In the genomic region with DNA sequence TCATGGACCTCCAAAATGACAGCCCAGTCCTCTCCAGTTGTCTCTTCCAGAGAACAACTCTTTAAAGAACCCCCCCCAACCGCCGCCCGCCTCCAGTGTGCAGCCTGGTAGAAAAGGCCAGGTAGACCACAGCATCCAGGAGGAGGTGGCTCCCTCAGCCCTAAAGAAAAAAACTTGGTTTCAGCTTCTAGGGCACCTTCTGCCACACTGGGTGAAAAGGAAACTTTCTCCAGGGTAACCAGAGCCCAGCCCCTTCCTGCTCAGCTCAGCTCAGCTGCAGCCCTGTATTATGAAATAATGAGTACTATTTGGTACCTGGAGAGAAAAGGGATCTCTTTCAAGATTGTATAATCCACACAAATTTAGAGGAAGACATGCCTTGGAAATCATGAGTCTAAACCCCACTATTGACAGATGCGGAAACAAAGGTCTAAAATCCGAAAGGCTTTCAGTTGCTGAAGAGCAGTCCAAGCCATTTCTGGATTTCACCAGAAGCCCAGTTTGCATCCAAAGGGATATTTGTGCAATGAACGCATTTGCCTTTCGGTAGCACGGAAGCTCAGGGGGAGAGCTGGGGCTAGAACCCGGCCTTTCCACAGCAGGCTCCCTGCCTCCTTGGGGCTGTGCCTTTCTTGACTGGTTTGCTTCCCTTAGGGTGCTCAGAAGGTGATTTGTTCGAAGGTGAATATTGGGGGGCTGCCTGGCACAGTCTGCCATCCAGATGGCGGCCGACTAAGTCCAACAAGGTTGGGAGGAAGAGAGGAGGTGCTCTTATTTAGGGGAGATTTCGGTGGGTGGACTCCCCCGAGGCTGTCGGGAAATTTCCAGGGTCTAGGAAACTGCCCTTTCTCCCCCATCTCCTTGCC, we compare ENCODE assay signal across 21 cellular contexts. TPM values are rescaled to one million over a fixed set of nuclear protein-coding genes. Genes with fewer than 3 reads are reported as not detected.
DNase-seq lines count a peak whose midpoint lies in the region; ATAC-seq, FAIRE-seq and TF ChIP-seq lines count a peak whose summit lies in the region.
"Had no signal": no experiment of that assay in that cellular context is flagged by ENCODE, and none has a peak within 500 bp of the region (broad histone marks: within the 10 kb centered on the region; RNA-seq: fewer than 3 reads in every experiment).

No MANE protein-coding gene starts in this region.

- H2AFZ ChIP-seq in GM12878 (ENCODE audit: control insufficient read depth, low read depth, low read length): no peak overlapping the region

- no peak for TF ChIP-seq RAD21 in GM12878 (IDR thresholded peaks at IDR 0.05; ENCODE audit: insufficient read depth, low read depth, low read length)

- no peaks in the 10 kb centered on the region for H3K79me2 ChIP-seq in GM12878 (ENCODE audit: control insufficient read depth, insufficient read depth, low read length)

- POLR2A ChIA-PET in GM12878 (lab: Charles Lee): no interaction called here

- intact Hi-C loops in heart left ventricle (cut with DNase I): no loop called here
- intact Hi-C loops in Right ventricle myocardium inferior (cut with DNase I): no loop called here
- intact Hi-C loops in GM12878 (cut with micrococcal nuclease; ENCODE audit: unreplicated experiment): no loop called here

- H3K36me3 ChIP-seq in heart left ventricle: no peaks in the 10 kb centered on the region
- no peaks in the 10 kb centered on the region for H3K36me3 ChIP-seq in GM12878 (ENCODE audit: control insufficient read depth in 2 of 2, insufficient read depth in 2 of 2, low read length in 1 of 2)
- H3K36me3 ChIP-seq in upper lobe of left lung: no peaks in the 10 kb centered on the region

- no peaks in the 10 kb centered on the region for H3K9me3 Mint-ChIP-seq in nephron
- H3K9me3 Mint-ChIP-seq: activated naive CD8-positive, alpha-beta T cell treated with anti-CD3 and anti-CD28 coated beads, Interleukin-2, amount 50 U/mL, for 24 hours; CD8-positive, alpha-beta memory T cell; immature natural killer cell; natural killer cell treated with Interleukin-12 subunit alpha and Interleukin-12 subunit beta and Interleukin-15 and Interleukin-18, amount 100 ng/mL, for 72 hours; stimulated activated memory B cell treated with anti-CD40 and anti-IgM and Interleukin-4, amounts not matched to agents 10 μg/mL and 1 μg/mL and 100 μg/mL, for 72 hours had no signal

- peaks cover 0 to 23% (median 0%) of the 10 kb centered on the region in 9 donors for H3K27me3 ChIP-seq in heart left ventricle
- H3K27me3 ChIP-seq in GM12878 (replicated peaks in 1 of 2; ENCODE audit: control insufficient read depth in 2 of 2, insufficient read depth in 2 of 2, low read length in 1 of 2): peaks cover 13 to 15% of the 10 kb centered on the region in 2 experiments
- H3K27me3 ChIP-seq in upper lobe of left lung: peaks cover 0 to 16% (median 4%) of the 10 kb centered on the region in 4 donors

- no peak for TF ChIP-seq EP300 in GM12878 (IDR thresholded peaks at IDR 0.05; ENCODE audit: borderline replicate concordance in 1 of 2, control insufficient read depth in 1 of 2, low read depth in 2 of 2, low read length in 2 of 2)
- TF ChIP-seq EP300 in upper lobe of left lung (IDR thresholded peaks at IDR 0.05): no peak

- DNase-seq in heart left ventricle (no peak), Right ventricle myocardium inferior (ENCODE audit: missing footprints) (no peak), GM12878 (ENCODE audit: low read depth, low spot score) (no peak), upper lobe of left lung (no peak), NCI-H1694 treated with DMSO at 0.1 percent for 48 hours (lab: John Stamatoyannopoulos, UW) (no peak), NCI-H2227 (lab: John Stamatoyannopoulos, UW; ENCODE audit: unreplicated experiment) (no peak), NCI-H187 (lab: John Stamatoyannopoulos, UW) (no peak)
- DNase-seq: activated CD4-positive, alpha-beta T cell treated with anti-CD3 and anti-CD28 coated beads, Interleukin-2, amount 50 U/mL, for 4 hours; activated naive CD8-positive, alpha-beta T cell treated with anti-CD3 and anti-CD28 coated beads, Interleukin-2, amount 50 U/mL, for 24 hours; CD8-positive, alpha-beta memory T cell; effector CD4-positive, alpha-beta T cell; immature natural killer cell; mammary epithelial cell; NCI-H1694; NCI-H446; retina had no signal

- H4K20me1 ChIP-seq in GM12878 (ENCODE audit: control insufficient read depth, insufficient read depth): no peaks in the 10 kb centered on the region; the same call in 1 of the 2 replicates

- H3K4me2 ChIP-seq in GM12878 (ENCODE audit: control insufficient read depth, insufficient read depth): no peak overlapping the region

- H3K4me1 ChIP-seq in heart left ventricle (peaks cover 4 to 92% (median 65%) of the 10 kb centered on the region in 12 donors), GM12878 (ENCODE audit: control insufficient read depth, insufficient read depth, low read length) (no peaks in the 10 kb centered on the region), upper lobe of left lung (peaks cover 42 to 68% (median 49%) of the 10 kb centered on the region in 4 donors)

- H3K27ac Mint-ChIP-seq in nephron: peak overlapping the region in 2 of 3 experiments; percentile 48 to 50
- H3K27ac Mint-ChIP-seq: activated naive CD8-positive, alpha-beta T cell treated with anti-CD3 and anti-CD28 coated beads, Interleukin-2, amount 50 U/mL, for 24 hours; immature natural killer cell; natural killer cell treated with Interleukin-12 subunit alpha and Interleukin-12 subunit beta and Interleukin-15 and Interleukin-18, amount 100 ng/mL, for 72 hours; stimulated activated memory B cell treated with anti-CD40 and anti-IgM and Interleukin-4, amounts not matched to agents 10 μg/mL and 1 μg/mL and 100 μg/mL, for 72 hours had no signal

- H3K27me3 Mint-ChIP-seq in nephron (ENCODE audit: low read depth): peaks cover 4% of the 10 kb centered on the region

- peak overlapping the region; percentile 12 to 66 (median 48) for H3K4me3 Mint-ChIP-seq in nephron
- H3K4me3 Mint-ChIP-seq: activated naive CD8-positive, alpha-beta T cell treated with anti-CD3 and anti-CD28 coated beads, Interleukin-2, amount 50 U/mL, for 24 hours; natural killer cell treated with Interleukin-12 subunit alpha and Interleukin-12 subunit beta and Interleukin-15 and Interleukin-18, amount 100 ng/mL, for 72 hours; stimulated activated memory B cell treated with anti-CD40 and anti-IgM and Interleukin-4, amounts not matched to agents 10 μg/mL and 1 μg/mL and 100 μg/mL, for 72 hours had no signal

- no peak overlapping the region for H3K9ac ChIP-seq in GM12878 (ENCODE audit: control insufficient read depth, insufficient read depth, low read length)

- ATAC-seq in heart left ventricle (no peak), Right ventricle myocardium inferior (no peak), GM12878 (peak; percentile 42; the same call in 2 of the 3 replicates), upper lobe of left lung (ENCODE audit: low FRiP score in 2 of 2) (no peak)
- ATAC-seq: activated naive CD8-positive, alpha-beta T cell treated with anti-CD3 and anti-CD28 coated beads, Interleukin-2, amount 50 U/mL, for 24 hours; natural killer cell treated with Interleukin-12 subunit alpha and Interleukin-12 subunit beta and Interleukin-15 and Interleukin-18, amount 100 ng/mL, for 72 hours; stimulated activated memory B cell treated with anti-CD40 and anti-IgM and Interleukin-4, amounts not matched to agents 10 μg/mL and 1 μg/mL and 100 μg/mL, for 72 hours had no signal

- peak overlapping the region in 11 of 12 donors; percentile 26 to 96 (median 90) for H3K27ac ChIP-seq in heart left ventricle
- H3K27ac ChIP-seq in GM12878 (ENCODE audit: control insufficient read depth, insufficient read depth): no peak overlapping the region
- peak overlapping the region; percentile 10 to 79 (median 52) for H3K27ac ChIP-seq in upper lobe of left lung
- H3K27ac ChIP-seq: RWPE1 had no signal

- in situ Hi-C loops in GM12878 (cut with MboI): no loop called here

- no TSS peak for BruUV-seq in GM12878 (replicated peaks; lab: Mats Ljungman, UMichigan)

- no peaks in the 10 kb centered on the region for H3K9me3 ChIP-seq in heart left ventricle
- H3K9me3 ChIP-seq in GM12878 (replicated peaks; ENCODE audit: control insufficient read depth, insufficient read depth, low read length): no peaks in the 10 kb centered on the region
- no peaks in the 10 kb centered on the region for H3K9me3 ChIP-seq in upper lobe of left lung

- H3K36me3 Mint-ChIP-seq in nephron (ENCODE audit: low read depth): peaks cover 2% of the 10 kb centered on the region
- H3K36me3 Mint-ChIP-seq: immature natural killer cell; stimulated activated memory B cell treated with anti-CD40 and anti-IgM and Interleukin-4, amounts not matched to agents 10 μg/mL and 1 μg/mL and 100 μg/mL, for 72 hours had no signal

- no peak for FAIRE-seq in GM12878 (lab: Jason Lieb, UNC)

- RAD21 ChIA-PET in GM12878 (lab: Charles Lee; ENCODE audit: unreplicated experiment): no interaction called here

- CTCF ChIA-PET in GM12878 (lab: Yijun Ruan, JAX): no interaction called here

- WGBS in heart left ventricle, 4 donors: 73 to 80% (median 77%) methylated on average over 15 of the region's 15 CpGs
- 39% methylated on average over 15 of the region's 15 CpGs for WGBS in GM12878 (ENCODE audit: insufficient coverage, insufficient replicate concordance, low lambda C conversion rate, missing lambda C conversion rate)
- 83 to 89% methylated on average over 15 of the region's 15 CpGs for WGBS in upper lobe of left lung, 2 donors

- no peak for TF ChIP-seq POLR2A in heart left ventricle (IDR thresholded peaks at IDR 0.05)
- no peak for TF ChIP-seq POLR2A in GM12878 (IDR thresholded peaks at IDR 0.05; ENCODE audit: low read depth, low read length)
- TF ChIP-seq POLR2A in upper lobe of left lung (IDR thresholded peaks at IDR 0.05): no peak

- TF ChIP-seq CTCF in heart left ventricle (IDR thresholded peaks at IDR 0.05): no peak
- no peak for TF ChIP-seq CTCF in GM12878 (IDR thresholded peaks at IDR 0.05 in 2 of 3, conservative IDR thresholded peaks at IDR 0.05 in 1 of 3; ENCODE audit: control insufficient read depth in 2 of 3, extremely low read depth in 1 of 3, insufficient read depth in 1 of 3, low read depth in 3 of 3, low read length in 3 of 3)
- no peak for TF ChIP-seq CTCF in nephron (IDR thresholded peaks at IDR 0.05; ENCODE audit: unreplicated experiment in 3 of 3)
- no peak for TF ChIP-seq CTCF in upper lobe of left lung (IDR thresholded peaks at IDR 0.05)

- H3K4me3 ChIP-seq in heart left ventricle (peak overlapping the region in 7 of 12 donors; percentile 18 to 89 (median 75)), GM12878 (no peak overlapping the region), upper lobe of left lung (no peak overlapping the region)

- peaks cover 80% of the 10 kb centered on the region for H3K4me1 Mint-ChIP-seq in nephron

- SMC1A ChIA-PET in GM12878 (lab: Charles Lee; ENCODE audit: uncharacterized antibody, unreplicated experiment): interaction anchor here (0.8 to 1.4 kb wide), 2 partner anchors 8 to 11 kb away, joined by 3 read pairs; no protein-coding TSS in a partner anchor

RNA-seq across cellular contexts. Expression of a gene that starts 3.3 kb away (rescaled TPM):
- total RNA-seq in heart left ventricle (10 to 100 TPM; 24.6 to 51.2 (median 35.0) TPM), Right ventricle myocardium inferior (41.2 TPM), GM12878 (2014; rRNA removed) (0.11 and 0.27 TPM in 2 replicates), GM12878 (2014; rRNA removed; fragmentation: Illumina TruSeq; extraction: Trizol) (0.09 TPM in 1 of 2 replicates, not detected in the other), GM12878 (2021) (0.10 and 0.93 TPM in 2 replicates), upper lobe of left lung (10 to 100 TPM; 16.2 to 61.4 (median 33.8) TPM)
- polyA plus RNA-seq in heart left ventricle (10 to 100 TPM; 51.2 to 54.0 TPM), GM12878 (2011; rRNA removed) (2.0 and 2.1 TPM in 2 replicates), GM12878 (2014; fragmentation: Illumina TruSeq; extraction: Trizol) (0.46 and 1.2 TPM in 2 replicates), GM12878 (2014; fragmentation: Nextera tagmentation; extraction: Ambion mirVana) (under 1 TPM; 0.16 to 0.29 TPM), GM12878 (2014; rRNA removed) (0.42 and 0.88 TPM in 2 replicates), GM12878 (2016; fragmentation: Nextera tagmentation; extraction: Ambion mirVana) (not detected)
- 0.27 TPM in 1 of 2 replicates, not detected in the other for total RNA-seq in GM12878 (2013; cell fraction: nucleolus; rRNA removed)
- not detected for polyA plus RNA-seq in GM12878 (2011; ENCODE audit: low read depth)
- polyA plus RNA-seq in GM12878 (2011; cell fraction: cytosol; rRNA removed): 2.2 and 2.8 TPM in 2 replicates
- polyA plus RNA-seq in GM12878 (2011; cell fraction: nucleus; rRNA removed): 2.2 and 3.1 TPM in 2 replicates
- 0.42 and 0.62 TPM in 2 replicates for polyA plus RNA-seq in GM12878 (2012)
- 1.5 and 4.3 TPM in 2 replicates for polyA minus RNA-seq in GM12878 (2011; rRNA and poly(A)+ RNA removed)
- polyA minus RNA-seq in GM12878 (2011; cell fraction: cytosol; rRNA and poly(A)+ RNA removed): not detected in 2 replicates
- 0.96 and 1.9 TPM in 2 replicates for polyA minus RNA-seq in GM12878 (2011; cell fraction: nucleus; rRNA and poly(A)+ RNA removed)
- total RNA-seq: natural killer cell treated with Interleukin-12 subunit alpha and Interleukin-12 subunit beta and Interleukin-15 and Interleukin-18, amount 100 ng/mL, for 72 hours had no signal
- polyA plus RNA-seq: CD8-positive, alpha-beta memory T cell; immature natural killer cell had no signal

RNA-seq across cellular contexts. Expression of a gene that starts 48.7 kb away (rescaled TPM):
- 1 to 10 TPM in 5 of 9 donors, under 1 TPM in 3, not detected in 1; 0.48 to 2.7 (median 1.8) TPM for total RNA-seq in heart left ventricle
- polyA plus RNA-seq in heart left ventricle: 1 to 10 TPM in 1 of 2 donors, under 1 TPM in 1; 0.53 to 1.8 TPM
- 2.7 TPM for total RNA-seq in Right ventricle myocardium inferior
- total RNA-seq in GM12878 (2013; cell fraction: nucleolus; rRNA removed): 0.56 and 0.64 TPM in 2 replicates
- 3.6 and 3.8 TPM in 2 replicates for total RNA-seq in GM12878 (2014; rRNA removed)
- 1.2 and 1.5 TPM in 2 replicates for total RNA-seq in GM12878 (2014; rRNA removed; fragmentation: Illumina TruSeq; extraction: Trizol)
- 1.8 and 2.0 TPM in 2 replicates for total RNA-seq in GM12878 (2021)
- polyA plus RNA-seq in GM12878 (2011; ENCODE audit: low read depth): 3.6 TPM
- 3.2 and 4.5 TPM in 2 replicates for polyA plus RNA-seq in GM12878 (2011; rRNA removed)
- 9.8 TPM in 2 replicates for polyA plus RNA-seq in GM12878 (2011; cell fraction: cytosol; rRNA removed)
- 2.4 and 8.4 TPM in 2 replicates for polyA plus RNA-seq in GM12878 (2011; cell fraction: nucleus; rRNA removed)
- polyA plus RNA-seq in GM12878 (2012): 4.5 and 6.7 TPM in 2 replicates
- 1.9 TPM in 1 of 2 replicates, not detected in the other for polyA plus RNA-seq in GM12878 (2014; fragmentation: Illumina TruSeq; extraction: Trizol)
- polyA plus RNA-seq in GM12878 (2014; fragmentation: Nextera tagmentation; extraction: Ambion mirVana): 1 to 10 TPM; 1.6 to 1.9 TPM
- 2.0 and 2.9 TPM in 2 replicates for polyA plus RNA-seq in GM12878 (2014; rRNA removed)
- 1 to 10 TPM; 3.3 to 4.1 TPM for polyA plus RNA-seq in GM12878 (2016; fragmentation: Nextera tagmentation; extraction: Ambion mirVana)
- polyA minus RNA-seq in GM12878 (2011; rRNA and poly(A)+ RNA removed): 2.9 and 5.7 TPM in 2 replicates
- not detected in 2 replicates for polyA minus RNA-seq in GM12878 (2011; cell fraction: cytosol; rRNA and poly(A)+ RNA removed)
- polyA minus RNA-seq in GM12878 (2011; cell fraction: nucleus; rRNA and poly(A)+ RNA removed): 1.5 and 1.9 TPM in 2 replicates
- total RNA-seq in upper lobe of left lung: 1 to 10 TPM in 4 of 6 donors, under 1 TPM in 2; 0.15 to 4.5 (median 2.4) TPM
- total RNA-seq: M059J, mammary epithelial cell had no signal

RNA-seq across cellular contexts. Expression of a gene that starts 56.0 kb away (rescaled TPM):
- under 1 TPM in 4 of 9 donors, not detected in 5; 0.06 to 0.51 (median 0.25) TPM for total RNA-seq in heart left ventricle
- polyA plus RNA-seq in heart left ventricle: under 1 TPM; 0.03 to 0.08 TPM
- total RNA-seq in Right ventricle myocardium inferior: not detected
- 1.6 TPM in 2 replicates for total RNA-seq in GM12878 (2013; cell fraction: nucleolus; rRNA removed)
- 0.23 and 0.65 TPM in 2 replicates for total RNA-seq in GM12878 (2014; rRNA removed)
- 0.18 and 0.45 TPM in 2 replicates for total RNA-seq in GM12878 (2014; rRNA removed; fragmentation: Illumina TruSeq; extraction: Trizol)
- 0.46 and 0.66 TPM in 2 replicates for total RNA-seq in GM12878 (2021)
- 0.18 TPM for polyA plus RNA-seq in GM12878 (2011; ENCODE audit: low read depth)
- polyA plus RNA-seq in GM12878 (2011; rRNA removed): 0.49 and 0.50 TPM in 2 replicates
- 0.53 and 0.61 TPM in 2 replicates for polyA plus RNA-seq in GM12878 (2011; cell fraction: cytosol; rRNA removed)
- 1.8 and 2.9 TPM in 2 replicates for polyA plus RNA-seq in GM12878 (2011; cell fraction: nucleus; rRNA removed)
- 0.35 and 0.37 TPM in 2 replicates for polyA plus RNA-seq in GM12878 (2012)
- polyA plus RNA-seq in GM12878 (2014; fragmentation: Illumina TruSeq; extraction: Trizol): 0.22 and 0.24 TPM in 2 replicates
- under 1 TPM in 1 of 2 experiments, not detected in 1; 0.05 TPM for polyA plus RNA-seq in GM12878 (2014; fragmentation: Nextera tagmentation; extraction: Ambion mirVana)
- 0.29 and 0.57 TPM in 2 replicates for polyA plus RNA-seq in GM12878 (2014; rRNA removed)
- under 1 TPM in 1 of 2 experiments, not detected in 1; 0.09 TPM for polyA plus RNA-seq in GM12878 (2016; fragmentation: Nextera tagmentation; extraction: Ambion mirVana)
- polyA minus RNA-seq in GM12878 (2011; rRNA and poly(A)+ RNA removed): 0.15 and 0.41 TPM in 2 replicates
- not detected in 2 replicates for polyA minus RNA-seq in GM12878 (2011; cell fraction: cytosol; rRNA and poly(A)+ RNA removed)
- polyA minus RNA-seq in GM12878 (2011; cell fraction: nucleus; rRNA and poly(A)+ RNA removed): 0.48 and 0.57 TPM in 2 replicates
- 10 to 100 TPM in 2 of 6 donors, 1 to 10 TPM in 4; 4.6 to 26.2 (median 6.1) TPM for total RNA-seq in upper lobe of left lung
- total RNA-seq: M059J had no signal

Comparison
In these comparisons a context has a peak if more than half of its experiments do, and no peak if none do; other contexts are left out.
1. H3K4me3 ChIP-seq: peak in heart left ventricle (7 of 12); none in GM12878 (single experiment) and upper lobe of left lung (0 of 4).
2. RNA of a gene that starts 3.3 kb away (total RNA-seq): 41.2 TPM in Right ventricle myocardium inferior (single experiment), 24.6 to 51.2 TPM in heart left ventricle and 16.2 to 61.4 TPM in upper lobe of left lung; 0.09 to 0.93 TPM in GM12878; every median in the first group is over 4 times any median in the second.